Comparison of ENCODE assay signal across 19 cellular contexts in the genomic region with DNA sequence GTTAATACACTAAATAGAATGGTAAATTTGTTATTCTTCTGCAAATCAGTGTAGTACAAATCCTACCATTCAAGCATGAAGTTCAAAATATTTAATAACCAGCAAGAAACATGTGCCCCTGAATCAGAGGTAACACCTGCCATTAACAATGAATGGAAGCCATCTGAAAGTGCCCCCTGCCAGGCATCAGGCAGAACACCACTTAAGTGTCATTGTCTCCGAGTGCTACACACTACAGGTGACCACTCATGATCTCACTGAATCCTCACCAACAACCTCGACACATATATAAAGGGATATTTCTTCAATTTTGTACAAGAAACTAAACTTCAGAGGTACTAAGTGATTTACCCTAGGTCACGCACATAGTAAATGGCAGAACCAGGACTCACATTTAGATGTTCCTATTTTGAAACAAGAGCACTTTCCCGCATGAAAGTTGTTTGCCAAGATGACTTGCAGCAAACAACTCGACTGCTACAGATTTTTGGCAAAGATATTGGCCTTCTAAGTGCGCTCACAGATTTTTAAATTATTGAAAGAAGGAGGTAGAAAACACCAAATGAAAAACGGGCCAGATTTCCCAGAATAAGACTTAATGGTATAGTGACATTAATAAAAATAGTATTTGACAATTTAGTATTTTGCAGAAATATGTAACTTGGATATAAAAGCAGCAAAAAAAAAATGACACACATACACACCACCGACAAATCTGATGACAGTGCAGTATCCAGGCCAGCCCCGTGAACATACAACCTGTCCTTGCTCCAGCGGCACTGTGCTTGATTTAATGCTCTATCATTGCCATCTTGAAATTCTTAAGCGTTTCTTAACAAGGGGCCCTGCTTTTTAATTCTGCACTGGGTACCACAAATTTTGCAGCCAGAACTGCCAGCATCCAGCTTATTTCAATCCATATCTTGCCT.
DNase-seq lines count a peak whose midpoint lies in the region; ATAC-seq and TF ChIP-seq lines count a peak whose summit lies in the region.
"Had no signal": no experiment of that assay in that cellular context is flagged by ENCODE, and none has a peak within 500 bp of the region (broad histone marks: within the 10 kb centered on the region; RNA-seq: fewer than 3 reads in every experiment).

No MANE protein-coding gene starts in this region.

- H3K36me3 Mint-ChIP-seq in Caco-2 (ENCODE audit: insufficient read depth, unreplicated experiment) = peaks cover 9% of the 10 kb centered on the region

- CTCF ChIA-PET in Caco-2 (lab: Charles Lee) = no interaction called here

- H3K27me3 Mint-ChIP-seq in Caco-2 (ENCODE audit: insufficient read depth, unreplicated experiment) = no peaks in the 10 kb centered on the region
- H3K27me3 Mint-ChIP-seq: activated CD4-positive, alpha-beta memory T cell treated with anti-CD3 and anti-CD28 coated beads, Interleukin-2, amount 10 ng/mL, durations not matched to agents 7 days and 5 days had no signal

- WGBS in heart right ventricle, 2 donors = 90 to 95% methylated on average over 11 of the region's 11 CpGs

- POLR2A ChIA-PET in Caco-2 (lab: Charles Lee) = no interaction called here

- H3K4me1 ChIP-seq in Caco-2 = peaks cover 75% of the 10 kb centered on the region
- H3K4me1 ChIP-seq in right atrium auricular region = peaks cover 0 to 8% of the 10 kb centered on the region in 2 donors
- H3K4me1 ChIP-seq in heart right ventricle = peaks cover 0 to 14% (median 2%) of the 10 kb centered on the region in 9 donors
- H3K4me1 ChIP-seq: left lung, spleen had no signal

- BruUV-seq in Caco-2 (replicated peaks; lab: Mats Ljungman, UMichigan) = no TSS peak

- no peak for TF ChIP-seq CTCF in Caco-2 (IDR thresholded peaks at IDR 0.05; ENCODE audit: insufficient read depth in 1 of 2, low read depth in 1 of 2, low read length in 1 of 2, severe bottlenecking in 1 of 2, unreplicated experiment in 1 of 2)
- TF ChIP-seq CTCF in right atrium auricular region (IDR thresholded peaks at IDR 0.05) = no peak
- TF ChIP-seq CTCF in heart right ventricle (IDR thresholded peaks at IDR 0.05) = no peak

- H3K27ac ChIP-seq in epithelial cell of prostate (peak overlapping the region; percentile 57), right atrium auricular region (no peak overlapping the region), heart right ventricle (no peak overlapping the region)
- H3K27ac ChIP-seq: left lung, spleen, upper lobe of left lung had no signal

- peak overlapping the region; percentile 80 for H3K27ac Mint-ChIP-seq in Caco-2 (ENCODE audit: unreplicated experiment)
- H3K27ac Mint-ChIP-seq: activated CD4-positive, alpha-beta memory T cell treated with anti-CD3 and anti-CD28 coated beads, Interleukin-2, amount 10 ng/mL, durations not matched to agents 7 days and 5 days had no signal

- peaks cover 9% of the 10 kb centered on the region for H3K9me3 Mint-ChIP-seq in Caco-2 (ENCODE audit: unreplicated experiment)
- H3K9me3 Mint-ChIP-seq: activated CD4-positive, alpha-beta memory T cell treated with anti-CD3 and anti-CD28 coated beads, Interleukin-2, amount 10 ng/mL, durations not matched to agents 7 days and 5 days had no signal

- peaks cover 55% of the 10 kb centered on the region for H3K4me1 Mint-ChIP-seq in Caco-2 (ENCODE audit: low read depth, unreplicated experiment)

- no peaks in the 10 kb centered on the region for H3K9me3 ChIP-seq in Caco-2
- no peaks in the 10 kb centered on the region for H3K9me3 ChIP-seq in right atrium auricular region
- H3K9me3 ChIP-seq in heart right ventricle = no peaks in the 10 kb centered on the region
- H3K9me3 ChIP-seq: left lung, SK-N-SH, spleen, upper lobe of left lung had no signal

- no peak overlapping the region for H3K4me3 ChIP-seq in Caco-2 (ENCODE audit: low read depth, low read length)
- H3K4me3 ChIP-seq in right atrium auricular region = no peak overlapping the region
- no peak overlapping the region for H3K4me3 ChIP-seq in heart right ventricle
- H3K4me3 ChIP-seq: left lung, spleen, upper lobe of left lung had no signal

- H3K27me3 ChIP-seq in Caco-2 (replicated peaks; ENCODE audit: control insufficient read depth, insufficient read depth, low read length) = no peaks in the 10 kb centered on the region
- no peaks in the 10 kb centered on the region for H3K27me3 ChIP-seq in right atrium auricular region
- no peaks in the 10 kb centered on the region for H3K27me3 ChIP-seq in heart right ventricle
- H3K27me3 ChIP-seq: left lung, spleen, upper lobe of left lung had no signal

- no peak for ATAC-seq in GM18520 (IDR thresholded peaks at IDR 0.05; ENCODE audit: unreplicated experiment)
- ATAC-seq in heart right ventricle = no peak
- ATAC-seq: HCT116, left lung had no signal

- no peaks in the 10 kb centered on the region for H3K36me3 ChIP-seq in Caco-2 (ENCODE audit: control insufficient read depth, insufficient read depth, low read length)
- no peaks in the 10 kb centered on the region for H3K36me3 ChIP-seq in right atrium auricular region
- H3K36me3 ChIP-seq in heart right ventricle = no peaks in the 10 kb centered on the region
- H3K36me3 ChIP-seq: left lung, spleen, upper lobe of left lung had no signal

- DNase-seq in Caco-2 (no peak), NCI-H1105 treated with DMSO at 0.1 percent for 48 hours (lab: John Stamatoyannopoulos, UW) (peak; percentile 91), NCI-H345 (lab: John Stamatoyannopoulos, UW) (peak; percentile 94), epithelial cell of prostate (ENCODE audit: low read depth, low spot score) (no peak), right atrium auricular region (ENCODE audit: low spot score) (no peak), GDM1 (lab: John Stamatoyannopoulos, UW) (no peak), heart right ventricle (no peak)
- DNase-seq: activated CD4-positive, alpha-beta memory T cell treated with anti-CD3 and anti-CD28 coated beads, Interleukin-2, amount 10 ng/mL, durations not matched to agents 7 days and 5 days; central memory CD4-positive, alpha-beta T cell; foreskin fibroblast; left lung; NCI-H1048; posterior cingulate gyrus; SK-N-SH; spleen; stimulated activated naive CD4-positive, alpha-beta T cell treated with Interleukin-2 at 50 U/mL for 16 hours; upper lobe of left lung had no signal

- intact Hi-C loops in Caco-2 (cut with micrococcal nuclease; ENCODE audit: unreplicated experiment) (no loop called here), heart right ventricle (cut with DNase I) (no loop called here)

- H3K4me3 Mint-ChIP-seq in Caco-2 (ENCODE audit: unreplicated experiment) = no peak overlapping the region
- H3K4me3 Mint-ChIP-seq: activated CD4-positive, alpha-beta memory T cell treated with anti-CD3 and anti-CD28 coated beads, Interleukin-2, amount 10 ng/mL, durations not matched to agents 7 days and 5 days had no signal

Comparison
In these comparisons a context has a peak if more than half of its experiments do, and no peak if none do; other contexts are left out.
1. DNase-seq: peak in NCI-H1105 treated with DMSO at 0.1 percent for 48 hours (single experiment) and NCI-H345 (single experiment); none in Caco-2 (0 of 2), epithelial cell of prostate (single experiment), right atrium auricular region (single experiment), GDM1 (single experiment) and heart right ventricle (0 of 2).